In genomic region chr1:45543599-45544417, GRCh38 we compare ENCODE assay signal across 1 cellular context.
A peak's percentile ranks its signal among the peaks of the same experiment; 100 is the strongest.
TF ChIP-seq lines count a peak whose summit lies in the region.

No MANE protein-coding gene starts in this region.

TF ChIP-seq in GM12878, 131 proteins besides CTCF, POLR2A, EP300 and RAD21 (continued from another document and continues in another):
- no peak for TF ChIP-seq SKIL (IDR thresholded peaks at IDR 0.05; ENCODE audit: low read depth, poor library complexity, severe bottlenecking)
- no peak for TF ChIP-seq NR2C2 (IDR thresholded peaks at IDR 0.05; ENCODE audit: borderline replicate concordance, control insufficient read depth, insufficient read length, low read depth)
- TF ChIP-seq REST (IDR thresholded peaks at IDR 0.05; ENCODE audit: low read depth, low read length), result no peak
- no peak; the same call in 1 of the 2 replicates for TF ChIP-seq ZBTB40 (IDR thresholded peaks at IDR 0.05; ENCODE audit: borderline replicate concordance)
- TF ChIP-seq ZNF207 (IDR thresholded peaks at IDR 0.05; ENCODE audit: borderline replicate concordance), result no peak
- TF ChIP-seq SMARCA5 (IDR thresholded peaks at IDR 0.05), result peak; percentile 53
- TF ChIP-seq ZSCAN29 (IDR thresholded peaks at IDR 0.05), result 0 out of 2 replicates have a peak, but pooled peaks have one; percentile 21
- TF ChIP-seq CBX3 (IDR thresholded peaks at IDR 0.05; ENCODE audit: borderline replicate concordance, low read depth), result no peak
- TF ChIP-seq RCOR1 (conservative IDR thresholded peaks at IDR 0.05; ENCODE audit: low read depth, low read length), result no peak
- no peak for TF ChIP-seq ASH2L (IDR thresholded peaks at IDR 0.05; ENCODE audit: borderline replicate concordance, low read depth)
- TF ChIP-seq GABPA (IDR thresholded peaks at IDR 0.05; ENCODE audit: low read depth), result no peak
- no peak for TF ChIP-seq EZH2 (IDR thresholded peaks at IDR 0.05; ENCODE audit: borderline replicate concordance, control insufficient read depth, low read depth, low read length)
- TF ChIP-seq YY1 (IDR thresholded peaks at IDR 0.05; ENCODE audit: low read depth, low read length), result peak; percentile 70
- TF ChIP-seq E2F4 (IDR thresholded peaks at IDR 0.05; ENCODE audit: low read depth, low read length), result no peak
- no peak; the same call in 1 of the 2 replicates for TF ChIP-seq MTA3 (IDR thresholded peaks at IDR 0.05; ENCODE audit: borderline replicate concordance, low read length)
- TF ChIP-seq EGR1 (IDR thresholded peaks at IDR 0.05; ENCODE audit: borderline replicate concordance in 1 of 2, low read depth in 2 of 2, low read length in 2 of 2), result peak in 1 of 2 experiments; percentile 90; a peak in 2 of 3 replicates
- no peak for TF ChIP-seq RBBP5 (conservative IDR thresholded peaks at IDR 0.05)
- TF ChIP-seq ESRRA (IDR thresholded peaks at IDR 0.05; ENCODE audit: low read length), result no peak
- TF ChIP-seq MYC (IDR thresholded peaks at IDR 0.05; ENCODE audit: insufficient read depth, insufficient read length, insufficient replicate concordance, low read length, severe bottlenecking), result no peak
- no peak for TF ChIP-seq CHD1 (IDR thresholded peaks at IDR 0.05; ENCODE audit: low read depth, low read length)
- no peak for TF ChIP-seq E4F1 (IDR thresholded peaks at IDR 0.05; ENCODE audit: borderline replicate concordance, partially characterized antibody)
- no peak for TF ChIP-seq ZNF592 (IDR thresholded peaks at IDR 0.05)
- no peak for TF ChIP-seq ZNF622 (IDR thresholded peaks at IDR 0.05)
- no peak for TF ChIP-seq SIX5 (IDR thresholded peaks at IDR 0.05; ENCODE audit: low read depth, low read length, severe bottlenecking)
- TF ChIP-seq USF2 (IDR thresholded peaks at IDR 0.05; ENCODE audit: borderline replicate concordance, low read depth, low read length), result no peak
- TF ChIP-seq SPI1 (IDR thresholded peaks at IDR 0.05; ENCODE audit: borderline replicate concordance, insufficient read depth, low read depth, low read length), result peak; percentile 81
- TF ChIP-seq BMI1 (IDR thresholded peaks at IDR 0.05; ENCODE audit: borderline replicate concordance), result peak; percentile 76
- TF ChIP-seq SUPT20H (IDR thresholded peaks at IDR 0.05; ENCODE audit: borderline replicate concordance, control insufficient read depth, low read depth, low read length), result no peak
- no peak for TF ChIP-seq KAT2A (conservative IDR thresholded peaks at IDR 0.05; ENCODE audit: control insufficient read depth, low read depth, low read length)
- TF ChIP-seq IRF3 (IDR thresholded peaks at IDR 0.05), result no peak
- peak in 1 of 2 experiments; percentile 99; a peak in 2 of 4 replicates for TF ChIP-seq ETV6 (conservative IDR thresholded peaks at IDR 0.05 in 1 of 2, IDR thresholded peaks at IDR 0.05 in 1 of 2; ENCODE audit: borderline replicate concordance in 1 of 2, low read depth in 1 of 2)
